In the genomic region with DNA sequence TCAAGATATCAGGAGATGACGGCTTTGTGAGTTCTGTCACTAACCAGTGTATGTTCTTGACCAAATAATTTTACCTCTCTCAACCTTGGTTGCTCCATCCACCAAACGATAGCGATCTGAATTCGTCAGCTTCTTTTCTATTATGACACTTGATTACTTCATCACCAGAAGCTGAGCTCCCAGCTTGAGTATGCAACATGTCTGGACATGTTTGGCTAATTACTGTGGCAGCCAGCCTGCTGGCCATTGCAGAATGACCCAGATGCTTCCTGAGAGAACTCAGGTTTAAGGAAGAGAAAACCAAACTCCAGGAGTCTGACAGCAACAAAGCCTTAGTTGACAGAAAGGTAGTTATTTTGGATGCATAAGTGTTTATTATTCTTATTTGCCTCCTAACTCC, we compare ENCODE assay signal across 12 cellular contexts. TPM values are rescaled to one million over a fixed set of nuclear protein-coding genes. Genes with fewer than 3 reads are reported as not detected.
DNase-seq lines count a peak whose midpoint lies in the region; ATAC-seq, FAIRE-seq and TF ChIP-seq lines count a peak whose summit lies in the region.
"Had no signal": no experiment of that assay in that cellular context is flagged by ENCODE, and none has a peak within 500 bp of the region (broad histone marks: within the 10 kb centered on the region; RNA-seq: fewer than 3 reads in every experiment).

No MANE protein-coding gene starts in this region.

- H3K36me3 ChIP-seq in astrocyte (ENCODE audit: insufficient read depth, low read length) (no peaks in the 10 kb centered on the region), mesodermal cell (ENCODE audit: control insufficient read depth, insufficient read depth, low read length) (no peaks in the 10 kb centered on the region)
- H3K36me3 ChIP-seq: uterus had no signal

- no peak overlapping the region for H3K4me2 ChIP-seq in astrocyte (ENCODE audit: low read length)

- TF ChIP-seq CTCF in astrocyte (IDR thresholded peaks at IDR 0.05; ENCODE audit: insufficient read depth, low read depth, low read length): no peak
- no peak for TF ChIP-seq CTCF in endothelial cell (IDR thresholded peaks at IDR 0.05; ENCODE audit: unreplicated experiment)
- TF ChIP-seq CTCF in GM13977 (IDR thresholded peaks at IDR 0.05; ENCODE audit: extremely low read depth, insufficient read depth, missing control alignments): no peak

- H3K4me3 ChIP-seq in astrocyte (ENCODE audit: insufficient read depth, low read depth, low read length): no peak overlapping the region
- H3K4me3 ChIP-seq in mesodermal cell (ENCODE audit: extremely low read depth, insufficient read depth, low read length, poor library complexity, severe bottlenecking): no peak overlapping the region
- H3K4me3 ChIP-seq: uterus had no signal

- no peaks in the 10 kb centered on the region for H3K27me3 ChIP-seq in astrocyte (ENCODE audit: insufficient read depth, low read length)
- H3K27me3 ChIP-seq: uterus had no signal

- WGBS in mesodermal cell (ENCODE audit: insufficient coverage in 2 of 2), 2 experiments: 90 to 100% methylated on average over 3 to 4 of the region's 4 CpGs

- peak overlapping the region; percentile 27 for H3K4me3 Mint-ChIP-seq in astrocyte (ENCODE audit: unreplicated experiment)
- H3K4me3 Mint-ChIP-seq in activated CD8-positive, alpha-beta memory T cell treated with anti-CD3 and anti-CD28 coated beads, Interleukin-2, amount 10 ng/mL, durations not matched to agents 7 days and 5 days: no peak overlapping the region
- H3K4me3 Mint-ChIP-seq in endothelial cell (ENCODE audit: unreplicated experiment): no peak overlapping the region
- H3K4me3 Mint-ChIP-seq: activated B cell treated with CpG ODN at 0.5 μM for 24 hours; effector memory CD8-positive, alpha-beta T cell had no signal

- peaks cover 7% of the 10 kb centered on the region for H3K9me3 Mint-ChIP-seq in astrocyte (ENCODE audit: unreplicated experiment)
- H3K9me3 Mint-ChIP-seq in activated CD8-positive, alpha-beta memory T cell treated with anti-CD3 and anti-CD28 coated beads, Interleukin-2, amount 10 ng/mL, durations not matched to agents 7 days and 5 days (ENCODE audit: low read depth): no peaks in the 10 kb centered on the region
- no peaks in the 10 kb centered on the region for H3K9me3 Mint-ChIP-seq in endothelial cell (ENCODE audit: unreplicated experiment)

- no peaks in the 10 kb centered on the region for H3K36me3 Mint-ChIP-seq in astrocyte (ENCODE audit: low read depth, unreplicated experiment)
- H3K36me3 Mint-ChIP-seq in activated CD8-positive, alpha-beta memory T cell treated with anti-CD3 and anti-CD28 coated beads, Interleukin-2, amount 10 ng/mL, durations not matched to agents 7 days and 5 days: no peaks in the 10 kb centered on the region
- H3K36me3 Mint-ChIP-seq in endothelial cell (ENCODE audit: low read depth, unreplicated experiment): no peaks in the 10 kb centered on the region

- FAIRE-seq in astrocyte (lab: Jason Lieb, UNC): no peak

- no peaks in the 10 kb centered on the region for H4K20me1 ChIP-seq in astrocyte (ENCODE audit: insufficient read depth, low read length)

- no peak overlapping the region for H2AFZ ChIP-seq in astrocyte (ENCODE audit: low read depth, low read length)

- no peaks in the 10 kb centered on the region for H3K79me2 ChIP-seq in astrocyte (ENCODE audit: insufficient read depth, low read length)

- ATAC-seq in activated CD8-positive, alpha-beta memory T cell treated with anti-CD3 and anti-CD28 coated beads, Interleukin-2, amount 10 ng/mL, durations not matched to agents 7 days and 5 days: no peak
- no peak for ATAC-seq in GM21367 (IDR thresholded peaks at IDR 0.05; ENCODE audit: unreplicated experiment)
- ATAC-seq: effector memory CD8-positive, alpha-beta T cell had no signal

- peak; percentile 45 for DNase-seq in DMS79 treated with DMSO at 0.1 percent for 48 hours (lab: John Stamatoyannopoulos, UW)
- DNase-seq in MV-4-11 (lab: John Stamatoyannopoulos, UW): peak; percentile 71
- peak; percentile 47 for DNase-seq in astrocyte (ENCODE audit: low read depth)
- DNase-seq in activated CD8-positive, alpha-beta memory T cell treated with anti-CD3 and anti-CD28 coated beads, Interleukin-2, amount 10 ng/mL, durations not matched to agents 7 days and 5 days: no peak
- no peak for DNase-seq in endothelial cell (ENCODE audit: low spot score)
- no peak for DNase-seq in GM13977 (ENCODE audit: low spot score)
- DNase-seq: activated B cell treated with CpG ODN at 0.5 μM for 24 hours; effector memory CD8-positive, alpha-beta T cell; NK-92 treated with Interleukin-12 subunit alpha and Interleukin-12 subunit beta, amount 100 ng/mL, for 24 hours; uterus had no signal

- no peak overlapping the region for H3K9ac ChIP-seq in astrocyte (ENCODE audit: low read length)

- in situ Hi-C loops in GM13977 (cut with MboI; ENCODE audit: low pct_unique_long_range_greater_than_20kb, low sequenced_read_pairs, unreplicated experiment): no loop called here

- H3K4me1 ChIP-seq in astrocyte (ENCODE audit: insufficient read depth, low read length) (no peaks in the 10 kb centered on the region), mesodermal cell (ENCODE audit: control insufficient read depth, insufficient read depth, low read length, poor library complexity, severe bottlenecking) (no peaks in the 10 kb centered on the region)

- no peak overlapping the region for H3K27ac ChIP-seq in astrocyte (ENCODE audit: low read depth, low read length)
- peak overlapping the region; percentile 72 for H3K27ac ChIP-seq in mesodermal cell (ENCODE audit: low read depth, low read length, severe bottlenecking)
- H3K27ac ChIP-seq: uterus had no signal

- H3K27ac Mint-ChIP-seq in astrocyte (ENCODE audit: unreplicated experiment): peak overlapping the region; percentile 96
- H3K27ac Mint-ChIP-seq in activated CD8-positive, alpha-beta memory T cell treated with anti-CD3 and anti-CD28 coated beads, Interleukin-2, amount 10 ng/mL, durations not matched to agents 7 days and 5 days: no peak overlapping the region
- no peak overlapping the region for H3K27ac Mint-ChIP-seq in endothelial cell (ENCODE audit: unreplicated experiment)
- H3K27ac Mint-ChIP-seq: activated B cell treated with CpG ODN at 0.5 μM for 24 hours; effector memory CD8-positive, alpha-beta T cell had no signal

- H3K4me1 Mint-ChIP-seq in astrocyte (ENCODE audit: low read depth, unreplicated experiment): peaks cover 19% of the 10 kb centered on the region
- H3K4me1 Mint-ChIP-seq in activated CD8-positive, alpha-beta memory T cell treated with anti-CD3 and anti-CD28 coated beads, Interleukin-2, amount 10 ng/mL, durations not matched to agents 7 days and 5 days: no peaks in the 10 kb centered on the region
- peaks cover 3% of the 10 kb centered on the region for H3K4me1 Mint-ChIP-seq in endothelial cell (ENCODE audit: unreplicated experiment)
- H3K4me1 Mint-ChIP-seq: activated B cell treated with CpG ODN at 0.5 μM for 24 hours had no signal

- H3K9me3 ChIP-seq in astrocyte (ENCODE audit: insufficient read depth, low read depth, low read length) (peaks cover 3% of the 10 kb centered on the region), mesodermal cell (ENCODE audit: control insufficient read depth, low read length) (no peaks in the 10 kb centered on the region)
- H3K9me3 ChIP-seq: uterus had no signal

- CTCF ChIA-PET in activated CD8-positive, alpha-beta memory T cell treated with anti-CD3 and anti-CD28 coated beads, Interleukin-2, amount 10 ng/mL, durations not matched to agents 7 days and 5 days (lab: Charles Lee): no interaction called here

- H3K27me3 Mint-ChIP-seq in astrocyte (ENCODE audit: low read depth, unreplicated experiment): no peaks in the 10 kb centered on the region
- H3K27me3 Mint-ChIP-seq in activated CD8-positive, alpha-beta memory T cell treated with anti-CD3 and anti-CD28 coated beads, Interleukin-2, amount 10 ng/mL, durations not matched to agents 7 days and 5 days: peaks cover 5% of the 10 kb centered on the region
- no peaks in the 10 kb centered on the region for H3K27me3 Mint-ChIP-seq in endothelial cell (ENCODE audit: unreplicated experiment)

RNA-seq across cellular contexts. Expression of gene PARM1, which starts 46.4 kb away (rescaled TPM):
- total RNA-seq in astrocyte: 1.2 and 2.4 TPM in 2 replicates
- polyA plus RNA-seq in mesodermal cell (2013, experiment 1 of 2): 7.6 TPM
- polyA plus RNA-seq in mesodermal cell (2013, experiment 2 of 2): 10.5 TPM
- total RNA-seq in activated CD8-positive, alpha-beta memory T cell treated with anti-CD3 and anti-CD28 coated beads, Interleukin-2, amount 10 ng/mL, durations not matched to agents 7 days and 5 days: under 1 TPM in 1 of 2 experiments, not detected in 1; 0.09 TPM
- 0.18 TPM for total RNA-seq in endothelial cell (ENCODE audit: unreplicated experiment)

Comparison
In these comparisons a context has a peak if more than half of its experiments do, and no peak if none do; other contexts are left out.
1. DNase-seq: peak in DMS79 treated with DMSO at 0.1 percent for 48 hours (single experiment), MV-4-11 (single experiment) and astrocyte (single experiment); none in activated CD8-positive, alpha-beta memory T cell treated with anti-CD3 and anti-CD28 coated beads, Interleukin-2, amount 10 ng/mL, durations not matched to agents 7 days and 5 days (single experiment), endothelial cell (single experiment) and GM13977 (single experiment).